Comparison of ENCODE assay signal across 8 cellular contexts in genomic region chr17:63775420-63775819, GRCh38. TPM values are rescaled to one million over a fixed set of nuclear protein-coding genes. Genes with fewer than 3 reads are reported as not detected.
DNase-seq lines count a peak whose midpoint lies in the region; ATAC-seq and TF ChIP-seq lines count a peak whose summit lies in the region.

No MANE protein-coding gene starts in this region.

- no peak for TF ChIP-seq CTCF in CD4-positive, alpha-beta T cell (IDR thresholded peaks at IDR 0.05)
- TF ChIP-seq CTCF in neural crest cell (conservative IDR thresholded peaks at IDR 0.05), result no peak

- peak overlapping the region; percentile 99 for H3K4me3 Mint-ChIP-seq in CD4-positive, alpha-beta T cell
- H3K4me3 Mint-ChIP-seq in effector memory CD8-positive, alpha-beta T cell, result peak overlapping the region; percentile 87 to 96
- peak overlapping the region; percentile 98 for H3K4me3 Mint-ChIP-seq in neural crest cell

- H3K27me3 Mint-ChIP-seq in CD4-positive, alpha-beta T cell, result no peaks in the 10 kb centered on the region
- H3K27me3 Mint-ChIP-seq in effector memory CD8-positive, alpha-beta T cell, result no peaks in the 10 kb centered on the region
- peaks cover 3% of the 10 kb centered on the region for H3K27me3 Mint-ChIP-seq in neural crest cell (ENCODE audit: low read depth)

- peak overlapping the region; percentile 6 for H3K27ac ChIP-seq in CD4-positive, alpha-beta T cell (ENCODE audit: low read depth, low read length)

- H3K9me3 Mint-ChIP-seq in CD4-positive, alpha-beta T cell, result no peaks in the 10 kb centered on the region
- no peaks in the 10 kb centered on the region for H3K9me3 Mint-ChIP-seq in effector memory CD8-positive, alpha-beta T cell
- H3K9me3 Mint-ChIP-seq in neural crest cell, result no peaks in the 10 kb centered on the region

- H3K27me3 ChIP-seq in CD4-positive, alpha-beta T cell (ENCODE audit: control insufficient read depth, insufficient read depth, low read length), result no peaks in the 10 kb centered on the region

- CTCF ChIA-PET in CD4-positive, alpha-beta T cell (lab: Charles Lee), result interaction anchor here (1.3 to 3.3 kb wide), 4 partner anchors 28 to 77 kb away, joined by 3 to 11 read pairs (median 6); no protein-coding TSS in a partner anchor

- DNase-seq in CD4-positive, alpha-beta T cell, result no peak
- DNase-seq in NCI-H69 (lab: John Stamatoyannopoulos, UW) (peak; percentile 18), neural crest cell (ENCODE audit: low read depth, low spot score) (no peak), AML-193 (lab: John Stamatoyannopoulos, UW) (no peak), NCI-H146 treated with DMSO at 0.1 percent for 48 hours (lab: John Stamatoyannopoulos, UW; ENCODE audit: unreplicated experiment) (no peak)
- DNase-seq in effector memory CD8-positive, alpha-beta T cell, result no peak

- POLR2A ChIA-PET in CD4-positive, alpha-beta T cell (lab: Charles Lee), result interaction anchor here (0.8 to 6.2 kb wide), 8 partner anchors 8 to 731 kb away, joined by 3 to 276 read pairs (median 43); partner anchors contain the start of genes CEP95, DDX5, FTSJ3 and LIMD2

- H3K27ac Mint-ChIP-seq in CD4-positive, alpha-beta T cell, result peak overlapping the region; percentile 97
- H3K27ac Mint-ChIP-seq in effector memory CD8-positive, alpha-beta T cell, result peak overlapping the region; percentile 95 to 96
- H3K27ac Mint-ChIP-seq in neural crest cell (ENCODE audit: unreplicated experiment), result peak overlapping the region; percentile 100

- no peaks in the 10 kb centered on the region for H3K9me3 ChIP-seq in CD4-positive, alpha-beta T cell (ENCODE audit: control insufficient read depth, low read length)

- peaks cover 83% of the 10 kb centered on the region for H3K4me1 Mint-ChIP-seq in CD4-positive, alpha-beta T cell (ENCODE audit: low read depth)
- peaks cover 35 to 66% of the 10 kb centered on the region in 2 donors for H3K4me1 Mint-ChIP-seq in effector memory CD8-positive, alpha-beta T cell (ENCODE audit: low read depth in 2 of 2)
- peaks cover 57% of the 10 kb centered on the region for H3K4me1 Mint-ChIP-seq in neural crest cell

- intact Hi-C loops in CD4-positive, alpha-beta T cell (cut with DNase I, micrococcal nuclease), result loop anchor here in 1 of 2 experiments (10.0 kb wide), 2 partner anchors 249 to 719 kb away; partner anchors contain the start of genes ICAM2 and POLG2

- ATAC-seq in CD4-positive, alpha-beta T cell (ENCODE audit: poor library complexity), result no peak
- ATAC-seq in effector memory CD8-positive, alpha-beta T cell (replicated peaks), result no peak
- ATAC-seq in HG03521 (IDR thresholded peaks at IDR 0.05; ENCODE audit: unreplicated experiment) (no peak), GM21515 (IDR thresholded peaks at IDR 0.05; ENCODE audit: unreplicated experiment) (no peak)

- peaks cover 49% of the 10 kb centered on the region for H3K36me3 Mint-ChIP-seq in CD4-positive, alpha-beta T cell (ENCODE audit: low read depth)
- peaks cover 25% of the 10 kb centered on the region for H3K36me3 Mint-ChIP-seq in effector memory CD8-positive, alpha-beta T cell (ENCODE audit: insufficient read depth)
- H3K36me3 Mint-ChIP-seq in neural crest cell (ENCODE audit: low read depth), result peaks cover 9% of the 10 kb centered on the region

RNA-seq across cellular contexts. Expression of gene DDX42, which starts 1.4 kb away (rescaled TPM):
- 100 to 1,000 TPM; 112 to 117 TPM for total RNA-seq in CD4-positive, alpha-beta T cell
- 160 and 161 TPM in 2 replicates for total RNA-seq in neural crest cell

RNA-seq across cellular contexts. Expression of gene CCDC47, which starts 2.0 kb away (rescaled TPM):
- 10 to 100 TPM; 31.0 to 31.3 TPM for total RNA-seq in CD4-positive, alpha-beta T cell
- total RNA-seq in neural crest cell, result 72.9 and 73.2 TPM in 2 replicates

RNA-seq across cellular contexts. Expression of gene STRADA, which starts 33.8 kb away (rescaled TPM):
- 10 to 100 TPM; 50.9 to 51.0 TPM for total RNA-seq in CD4-positive, alpha-beta T cell
- total RNA-seq in neural crest cell, result 55.0 and 55.9 TPM in 2 replicates

RNA-seq across cellular contexts. Expression of gene PSMC5, which starts 51.8 kb away (rescaled TPM):
- total RNA-seq in CD4-positive, alpha-beta T cell, result 10 to 100 TPM; 83.1 to 84.6 TPM
- total RNA-seq in neural crest cell, result 170 and 178 TPM in 2 replicates

RNA-seq across cellular contexts. Expression of gene FTSJ3, which starts 52.0 kb away (rescaled TPM):
- total RNA-seq in CD4-positive, alpha-beta T cell, result 10 to 100 TPM; 47.6 to 51.1 TPM
- total RNA-seq in neural crest cell, result 57.4 and 59.9 TPM in 2 replicates
